Comparison of ENCODE assay signal across 1 cellular context in the genomic region with DNA sequence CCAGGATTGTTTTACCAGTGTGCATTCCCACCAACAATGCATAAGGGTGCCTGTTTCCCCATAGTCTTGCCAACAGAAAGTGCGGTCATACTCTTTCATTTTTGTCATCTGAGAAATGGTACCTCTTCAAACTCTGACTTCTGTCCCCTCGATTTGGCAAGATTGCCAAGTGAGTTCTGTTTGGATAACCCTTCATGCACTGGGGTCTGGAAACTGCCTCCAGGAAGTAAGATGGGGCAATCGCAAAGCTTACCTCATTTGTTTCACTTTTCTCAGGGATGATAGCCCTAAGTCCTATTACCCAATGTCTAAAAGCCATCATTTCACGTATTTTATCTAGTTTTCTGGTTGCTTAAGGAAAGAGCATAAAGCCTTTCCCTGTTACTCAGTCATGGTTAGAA.
TF ChIP-seq lines count a peak whose summit lies in the region.

No MANE protein-coding gene starts in this region.

TF ChIP-seq in HepG2, 621 proteins besides CTCF, POLR2A, EP300 and RAD21 (continued from another document and continues in another):
- TF ChIP-seq NCOA2 (CRISPR knock-in tag; IDR thresholded peaks at IDR 0.05) (peak; percentile 85), SIN3B (IDR thresholded peaks at IDR 0.05; ENCODE audit: low read length) (no peak), ZBTB1 (CRISPR knock-in tag; IDR thresholded peaks at IDR 0.05; ENCODE audit: borderline replicate concordance) (no peak), GATAD2A (CRISPR knock-in tag; IDR thresholded peaks at IDR 0.05) (peak; percentile 92), ZNF772 (CRISPR knock-in tag; IDR thresholded peaks at IDR 0.05) (no peak), RXRB (CRISPR knock-in tag; IDR thresholded peaks at IDR 0.05; ENCODE audit: borderline replicate concordance) (peak; percentile 32; the same call in 1 of the 2 replicates), SMAD3 (CRISPR knock-in tag; IDR thresholded peaks at IDR 0.05) (0 out of 2 replicates have a peak, but pooled peaks have one; percentile 60), ZNF251 (CRISPR knock-in tag; IDR thresholded peaks at IDR 0.05) (no peak), BHLHE40 (IDR thresholded peaks at IDR 0.05; ENCODE audit: low read length) (no peak), ZNF644 (CRISPR knock-in tag; IDR thresholded peaks at IDR 0.05; ENCODE audit: low read depth) (peak; percentile 73), CHD4 (IDR thresholded peaks at IDR 0.05; ENCODE audit: borderline replicate concordance, low read length) (no peak), PHF8 (CRISPR knock-in tag; IDR thresholded peaks at IDR 0.05) (no peak), FOXM1 (CRISPR knock-in tag; IDR thresholded peaks at IDR 0.05) (no peak), POLR2G (IDR thresholded peaks at IDR 0.05; ENCODE audit: low read depth, low read length) (no peak), GTF2F1 (IDR thresholded peaks at IDR 0.05; ENCODE audit: low read length) (no peak), ZNF891 (CRISPR knock-in tag; IDR thresholded peaks at IDR 0.05) (no peak), AKAP8 (CRISPR knock-in tag; IDR thresholded peaks at IDR 0.05) (no peak), JUND (CRISPR knock-in tag; IDR thresholded peaks at IDR 0.05) (no peak), ZC3H13 (CRISPR knock-in tag; IDR thresholded peaks at IDR 0.05) (no peak), HOXA5 (CRISPR knock-in tag; IDR thresholded peaks at IDR 0.05) (no peak), ZBTB20 (CRISPR knock-in tag; IDR thresholded peaks at IDR 0.05; ENCODE audit: borderline replicate concordance, low read depth) (no peak), YEATS2 (CRISPR knock-in tag; IDR thresholded peaks at IDR 0.05; ENCODE audit: borderline replicate concordance) (peak; percentile 40; the same call in 1 of the 2 replicates), RFX3 (CRISPR knock-in tag; IDR thresholded peaks at IDR 0.05) (no peak), ZNF432 (CRISPR knock-in tag; IDR thresholded peaks at IDR 0.05; ENCODE audit: borderline replicate concordance) (no peak), PAF1 (CRISPR knock-in tag; IDR thresholded peaks at IDR 0.05) (no peak), MIXL1 (CRISPR knock-in tag; IDR thresholded peaks at IDR 0.05) (no peak), PHF21A (CRISPR knock-in tag; IDR thresholded peaks at IDR 0.05) (no peak), TCF7 (IDR thresholded peaks at IDR 0.05; ENCODE audit: low read depth) (no peak), ZNF329 (CRISPR knock-in tag; IDR thresholded peaks at IDR 0.05; ENCODE audit: low read depth) (no peak), TRIM24 (CRISPR knock-in tag; IDR thresholded peaks at IDR 0.05) (no peak), ZNF10 (CRISPR knock-in tag; IDR thresholded peaks at IDR 0.05; ENCODE audit: borderline replicate concordance, low read depth) (no peak), ZNF260 (CRISPR knock-in tag; IDR thresholded peaks at IDR 0.05; ENCODE audit: borderline replicate concordance, low read depth) (no peak), TMF1 (CRISPR knock-in tag; IDR thresholded peaks at IDR 0.05; ENCODE audit: low read depth) (no peak), MXI1 (IDR thresholded peaks at IDR 0.05; ENCODE audit: borderline replicate concordance, low read depth, low read length) (no peak), HOXA3 (CRISPR knock-in tag; IDR thresholded peaks at IDR 0.05) (peak; percentile 67), RFX5 (IDR thresholded peaks at IDR 0.05; ENCODE audit: low read depth, low read length) (no peak), ZNF572 (CRISPR knock-in tag; IDR thresholded peaks at IDR 0.05) (no peak), SMC3 (IDR thresholded peaks at IDR 0.05; ENCODE audit: low read length) (no peak), TP53 (CRISPR knock-in tag; conservative IDR thresholded peaks at IDR 0.05) (no peak), ZEB1 (IDR thresholded peaks at IDR 0.05; ENCODE audit: insufficient replicate concordance, low read depth) (no peak), MAFF (IDR thresholded peaks at IDR 0.05; ENCODE audit: low read depth, low read length) (no peak), ZNF274 (CRISPR knock-in tag; IDR thresholded peaks at IDR 0.05) (no peak), AGO2 (optimal IDR thresholded peaks at IDR 0.05; ENCODE audit: low read depth, low read length) (no peak), CBFB (CRISPR knock-in tag; IDR thresholded peaks at IDR 0.05) (no peak), ZNF788 (CRISPR knock-in tag; IDR thresholded peaks at IDR 0.05; ENCODE audit: borderline replicate concordance) (no peak), ATM (IDR thresholded peaks at IDR 0.05; ENCODE audit: borderline replicate concordance) (no peak), ZNF878 (CRISPR knock-in tag; IDR thresholded peaks at IDR 0.05) (no peak), TOE1 (CRISPR knock-in tag; IDR thresholded peaks at IDR 0.05) (no peak)
- TF ChIP-seq, protein P1, sequence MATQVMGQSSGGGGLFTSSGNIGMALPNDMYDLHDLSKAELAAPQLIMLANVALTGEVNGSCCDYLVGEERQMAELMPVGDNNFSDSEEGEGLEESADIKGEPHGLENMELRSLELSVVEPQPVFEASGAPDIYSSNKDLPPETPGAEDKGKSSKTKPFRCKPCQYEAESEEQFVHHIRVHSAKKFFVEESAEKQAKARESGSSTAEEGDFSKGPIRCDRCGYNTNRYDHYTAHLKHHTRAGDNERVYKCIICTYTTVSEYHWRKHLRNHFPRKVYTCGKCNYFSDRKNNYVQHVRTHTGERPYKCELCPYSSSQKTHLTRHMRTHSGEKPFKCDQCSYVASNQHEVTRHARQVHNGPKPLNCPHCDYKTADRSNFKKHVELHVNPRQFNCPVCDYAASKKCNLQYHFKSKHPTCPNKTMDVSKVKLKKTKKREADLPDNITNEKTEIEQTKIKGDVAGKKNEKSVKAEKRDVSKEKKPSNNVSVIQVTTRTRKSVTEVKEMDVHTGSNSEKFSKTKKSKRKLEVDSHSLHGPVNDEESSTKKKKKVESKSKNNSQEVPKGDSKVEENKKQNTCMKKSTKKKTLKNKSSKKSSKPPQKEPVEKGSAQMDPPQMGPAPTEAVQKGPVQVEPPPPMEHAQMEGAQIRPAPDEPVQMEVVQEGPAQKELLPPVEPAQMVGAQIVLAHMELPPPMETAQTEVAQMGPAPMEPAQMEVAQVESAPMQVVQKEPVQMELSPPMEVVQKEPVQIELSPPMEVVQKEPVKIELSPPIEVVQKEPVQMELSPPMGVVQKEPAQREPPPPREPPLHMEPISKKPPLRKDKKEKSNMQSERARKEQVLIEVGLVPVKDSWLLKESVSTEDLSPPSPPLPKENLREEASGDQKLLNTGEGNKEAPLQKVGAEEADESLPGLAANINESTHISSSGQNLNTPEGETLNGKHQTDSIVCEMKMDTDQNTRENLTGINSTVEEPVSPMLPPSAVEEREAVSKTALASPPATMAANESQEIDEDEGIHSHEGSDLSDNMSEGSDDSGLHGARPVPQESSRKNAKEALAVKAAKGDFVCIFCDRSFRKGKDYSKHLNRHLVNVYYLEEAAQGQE (IDR thresholded peaks at IDR 0.05; ENCODE audit: borderline replicate concordance in 1 of 2, low read depth in 1 of 2, low read length in 2 of 2) = no peak
- TF ChIP-seq, protein P2, sequence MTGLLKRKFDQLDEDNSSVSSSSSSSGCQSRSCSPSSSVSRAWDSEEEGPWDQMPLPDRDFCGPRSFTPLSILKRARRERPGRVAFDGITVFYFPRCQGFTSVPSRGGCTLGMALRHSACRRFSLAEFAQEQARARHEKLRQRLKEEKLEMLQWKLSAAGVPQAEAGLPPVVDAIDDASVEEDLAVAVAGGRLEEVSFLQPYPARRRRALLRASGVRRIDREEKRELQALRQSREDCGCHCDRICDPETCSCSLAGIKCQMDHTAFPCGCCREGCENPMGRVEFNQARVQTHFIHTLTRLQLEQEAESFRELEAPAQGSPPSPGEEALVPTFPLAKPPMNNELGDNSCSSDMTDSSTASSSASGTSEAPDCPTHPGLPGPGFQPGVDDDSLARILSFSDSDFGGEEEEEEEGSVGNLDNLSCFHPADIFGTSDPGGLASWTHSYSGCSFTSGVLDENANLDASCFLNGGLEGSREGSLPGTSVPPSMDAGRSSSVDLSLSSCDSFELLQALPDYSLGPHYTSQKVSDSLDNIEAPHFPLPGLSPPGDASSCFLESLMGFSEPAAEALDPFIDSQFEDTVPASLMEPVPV (CRISPR knock-in tag; IDR thresholded peaks at IDR 0.05) = no peak
- TF ChIP-seq, protein P3, sequence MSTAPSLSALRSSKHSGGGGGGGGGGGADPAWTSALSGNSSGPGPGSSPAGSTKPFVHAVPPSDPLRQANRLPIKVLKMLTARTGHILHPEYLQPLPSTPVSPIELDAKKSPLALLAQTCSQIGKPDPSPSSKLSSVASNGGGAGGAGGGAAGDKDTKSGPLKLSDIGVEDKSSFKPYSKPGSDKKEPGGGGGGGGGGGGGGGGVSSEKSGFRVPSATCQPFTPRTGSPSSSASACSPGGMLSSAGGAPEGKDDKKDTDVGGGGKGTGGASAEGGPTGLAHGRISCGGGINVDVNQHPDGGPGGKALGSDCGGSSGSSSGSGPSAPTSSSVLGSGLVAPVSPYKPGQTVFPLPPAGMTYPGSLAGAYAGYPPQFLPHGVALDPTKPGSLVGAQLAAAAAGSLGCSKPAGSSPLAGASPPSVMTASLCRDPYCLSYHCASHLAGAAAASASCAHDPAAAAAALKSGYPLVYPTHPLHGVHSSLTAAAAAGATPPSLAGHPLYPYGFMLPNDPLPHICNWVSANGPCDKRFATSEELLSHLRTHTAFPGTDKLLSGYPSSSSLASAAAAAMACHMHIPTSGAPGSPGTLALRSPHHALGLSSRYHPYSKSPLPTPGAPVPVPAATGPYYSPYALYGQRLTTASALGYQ (CRISPR knock-in tag; IDR thresholded peaks at IDR 0.05) = no peak
- TF ChIP-seq, protein P4, sequence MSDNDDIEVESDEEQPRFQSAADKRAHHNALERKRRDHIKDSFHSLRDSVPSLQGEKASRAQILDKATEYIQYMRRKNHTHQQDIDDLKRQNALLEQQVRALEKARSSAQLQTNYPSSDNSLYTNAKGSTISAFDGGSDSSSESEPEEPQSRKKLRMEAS (IDR thresholded peaks at IDR 0.05) = peak; percentile 38; the same call in 1 of the 2 replicates
- TF ChIP-seq, protein P5, sequence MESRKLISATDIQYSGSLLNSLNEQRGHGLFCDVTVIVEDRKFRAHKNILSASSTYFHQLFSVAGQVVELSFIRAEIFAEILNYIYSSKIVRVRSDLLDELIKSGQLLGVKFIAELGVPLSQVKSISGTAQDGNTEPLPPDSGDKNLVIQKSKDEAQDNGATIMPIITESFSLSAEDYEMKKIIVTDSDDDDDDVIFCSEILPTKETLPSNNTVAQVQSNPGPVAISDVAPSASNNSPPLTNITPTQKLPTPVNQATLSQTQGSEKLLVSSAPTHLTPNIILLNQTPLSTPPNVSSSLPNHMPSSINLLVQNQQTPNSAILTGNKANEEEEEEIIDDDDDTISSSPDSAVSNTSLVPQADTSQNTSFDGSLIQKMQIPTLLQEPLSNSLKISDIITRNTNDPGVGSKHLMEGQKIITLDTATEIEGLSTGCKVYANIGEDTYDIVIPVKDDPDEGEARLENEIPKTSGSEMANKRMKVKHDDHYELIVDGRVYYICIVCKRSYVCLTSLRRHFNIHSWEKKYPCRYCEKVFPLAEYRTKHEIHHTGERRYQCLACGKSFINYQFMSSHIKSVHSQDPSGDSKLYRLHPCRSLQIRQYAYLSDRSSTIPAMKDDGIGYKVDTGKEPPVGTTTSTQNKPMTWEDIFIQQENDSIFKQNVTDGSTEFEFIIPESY (CRISPR knock-in tag; IDR thresholded peaks at IDR 0.05) = 0 out of 2 replicates have a peak, but pooled peaks have one; percentile 41
- TF ChIP-seq, protein P6, sequence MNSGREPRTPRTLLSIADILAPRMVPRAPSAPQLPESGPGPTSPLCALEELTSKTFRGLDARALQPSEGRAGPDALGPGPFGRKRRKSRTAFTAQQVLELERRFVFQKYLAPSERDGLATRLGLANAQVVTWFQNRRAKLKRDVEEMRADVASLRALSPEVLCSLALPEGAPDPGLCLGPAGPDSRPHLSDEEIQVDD (CRISPR knock-in tag; IDR thresholded peaks at IDR 0.05; ENCODE audit: borderline replicate concordance) = no peak
- TF ChIP-seq, protein P7, sequence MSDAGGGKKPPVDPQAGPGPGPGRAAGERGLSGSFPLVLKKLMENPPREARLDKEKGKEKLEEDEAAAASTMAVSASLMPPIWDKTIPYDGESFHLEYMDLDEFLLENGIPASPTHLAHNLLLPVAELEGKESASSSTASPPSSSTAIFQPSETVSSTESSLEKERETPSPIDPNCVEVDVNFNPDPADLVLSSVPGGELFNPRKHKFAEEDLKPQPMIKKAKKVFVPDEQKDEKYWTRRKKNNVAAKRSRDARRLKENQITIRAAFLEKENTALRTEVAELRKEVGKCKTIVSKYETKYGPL (CRISPR knock-in tag; IDR thresholded peaks at IDR 0.05) = 0 out of 2 replicates have a peak, but pooled peaks have one; percentile 39
- TF ChIP-seq, protein P8, sequence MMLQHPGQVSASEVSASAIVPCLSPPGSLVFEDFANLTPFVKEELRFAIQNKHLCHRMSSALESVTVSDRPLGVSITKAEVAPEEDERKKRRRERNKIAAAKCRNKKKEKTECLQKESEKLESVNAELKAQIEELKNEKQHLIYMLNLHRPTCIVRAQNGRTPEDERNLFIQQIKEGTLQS (CRISPR knock-in tag; IDR thresholded peaks at IDR 0.05) = peak; percentile 43; the same call in 1 of the 2 replicates
- TF ChIP-seq, protein P9, sequence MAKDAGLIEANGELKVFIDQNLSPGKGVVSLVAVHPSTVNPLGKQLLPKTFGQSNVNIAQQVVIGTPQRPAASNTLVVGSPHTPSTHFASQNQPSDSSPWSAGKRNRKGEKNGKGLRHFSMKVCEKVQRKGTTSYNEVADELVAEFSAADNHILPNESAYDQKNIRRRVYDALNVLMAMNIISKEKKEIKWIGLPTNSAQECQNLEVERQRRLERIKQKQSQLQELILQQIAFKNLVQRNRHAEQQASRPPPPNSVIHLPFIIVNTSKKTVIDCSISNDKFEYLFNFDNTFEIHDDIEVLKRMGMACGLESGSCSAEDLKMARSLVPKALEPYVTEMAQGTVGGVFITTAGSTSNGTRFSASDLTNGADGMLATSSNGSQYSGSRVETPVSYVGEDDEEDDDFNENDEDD (CRISPR knock-in tag; IDR thresholded peaks at IDR 0.05; ENCODE audit: borderline replicate concordance) = no peak; the same call in 1 of the 2 replicates
- TF ChIP-seq, protein P10, sequence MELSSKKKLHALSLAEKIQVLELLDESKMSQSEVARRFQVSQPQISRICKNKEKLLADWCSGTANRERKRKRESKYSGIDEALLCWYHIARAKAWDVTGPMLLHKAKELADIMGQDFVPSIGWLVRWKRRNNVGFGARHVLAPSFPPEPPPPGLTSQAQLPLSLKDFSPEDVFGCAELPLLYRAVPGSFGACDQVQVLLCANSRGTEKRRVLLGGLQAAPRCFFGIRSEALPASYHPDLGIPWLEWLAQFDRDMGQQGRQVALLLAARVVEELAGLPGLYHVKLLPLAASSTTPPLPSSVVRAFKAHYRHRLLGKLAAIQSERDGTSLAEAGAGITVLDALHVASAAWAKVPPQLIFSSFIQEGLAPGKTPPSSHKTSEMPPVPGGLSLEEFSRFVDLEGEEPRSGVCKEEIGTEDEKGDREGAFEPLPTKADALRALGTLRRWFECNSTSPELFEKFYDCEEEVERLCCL (CRISPR knock-in tag; IDR thresholded peaks at IDR 0.05; ENCODE audit: borderline replicate concordance) = no peak
